ENCODE assay signal across 7 cellular contexts in genomic region chr9:127976943-127977871, GRCh38. TPM values are rescaled to one million over a fixed set of nuclear protein-coding genes. Genes with fewer than 3 reads are reported as not detected.
DNase-seq lines count a peak whose midpoint lies in the region; ATAC-seq and TF ChIP-seq lines count a peak whose summit lies in the region.

No MANE protein-coding gene starts in this region.

- H3K9me3 ChIP-seq in GM23248 (ENCODE audit: low read depth): no peaks in the 10 kb centered on the region
- H3K9me3 ChIP-seq in esophagus squamous epithelium: no peaks in the 10 kb centered on the region
- H3K9me3 ChIP-seq in skeletal muscle tissue (ENCODE audit: control insufficient read depth in 3 of 3, low read length in 3 of 3): no peaks in the 10 kb centered on the region

- no peaks in the 10 kb centered on the region for H4K20me1 ChIP-seq in GM23248 (ENCODE audit: insufficient read depth)

- no peak overlapping the region for H2AFZ ChIP-seq in GM23248

- 70 to 87% methylated on average over 7 to 9 of the region's 9 CpGs for WGBS in GM23248 (ENCODE audit: low coverage in 1 of 2, low lambda C conversion rate in 2 of 2, missing lambda C conversion rate in 2 of 2), 2 experiments
- WGBS in esophagus squamous epithelium, 2 donors: 60 to 80% methylated on average over 2 to 7 of the region's 9 CpGs

- no peaks in the 10 kb centered on the region for H3K27me3 ChIP-seq in GM23248 (replicated peaks; ENCODE audit: insufficient read depth)
- no peaks in the 10 kb centered on the region for H3K27me3 ChIP-seq in esophagus squamous epithelium
- H3K27me3 ChIP-seq in skeletal muscle tissue (ENCODE audit: control insufficient read depth in 3 of 3, insufficient read depth in 3 of 3, low read length in 3 of 3): no peaks in the 10 kb centered on the region

- H3F3A ChIP-seq in GM23248 (ENCODE audit: insufficient read depth): peaks cover 13% of the 10 kb centered on the region

- CTCF ChIA-PET in T-cell (lab: Charles Lee): interaction anchor here (0.7 to 2.4 kb wide), 4 partner anchors 22 to 58 kb away, joined by 3 to 10 read pairs (median 5); no protein-coding TSS in a partner anchor

- ATAC-seq in T-cell (replicated peaks in 1 of 4): no peak
- no peak for ATAC-seq in omental fat pad (ENCODE audit: low FRiP score)

- peak overlapping the region; percentile 91 to 97 (median 96) for H3K4me3 Mint-ChIP-seq in T-cell

- peaks cover 45 to 61% (median 58%) of the 10 kb centered on the region in 3 donors for H3K4me1 Mint-ChIP-seq in T-cell

- peak overlapping the region; percentile 88 to 99 for H3K27ac Mint-ChIP-seq in T-cell

- no peaks in the 10 kb centered on the region for H3K9me2 ChIP-seq in GM23248 (ENCODE audit: insufficient read depth)

- intact Hi-C loops in esophagus squamous epithelium (cut with DNase I): no loop called here

- H3K4me3 ChIP-seq in GM23248 (peak overlapping the region; percentile 80), esophagus squamous epithelium (peak overlapping the region; percentile 58 to 98 (median 91)), skeletal muscle tissue (ENCODE audit: low read length in 3 of 3) (peak overlapping the region in 2 of 3 donors; percentile 13 to 29)

- no peak for TF ChIP-seq POLR2A in esophagus squamous epithelium (IDR thresholded peaks at IDR 0.05)

- H3K27ac ChIP-seq in GM23248: peak overlapping the region; percentile 75
- H3K27ac ChIP-seq in esophagus squamous epithelium: peak overlapping the region; percentile 89 to 99 (median 97)
- H3K27ac ChIP-seq in skeletal muscle tissue (ENCODE audit: low read depth, low read length): peak overlapping the region; percentile 5

- in situ Hi-C loops in GM23248 (cut with MboI): no loop called here

- H3K4me1 ChIP-seq in GM23248 (ENCODE audit: insufficient read depth) (peaks cover 47% of the 10 kb centered on the region), esophagus squamous epithelium (peaks cover 70 to 89% (median 79%) of the 10 kb centered on the region in 3 donors), skeletal muscle tissue (ENCODE audit: control insufficient read depth in 3 of 3, insufficient read depth in 3 of 3, low read length in 3 of 3) (peaks cover 83 to 86% (median 85%) of the 10 kb centered on the region in 3 donors)

- TF ChIP-seq CTCF in esophagus squamous epithelium (IDR thresholded peaks at IDR 0.05) (no peak), omental fat pad (IDR thresholded peaks at IDR 0.05) (no peak)

- H3K9me3 Mint-ChIP-seq in T-cell: no peaks in the 10 kb centered on the region

- DNase-seq in GM23248: no peak
- DNase-seq in T-cell: peak in 1 of 34 experiments; percentile 38
- no peak for DNase-seq in esophagus squamous epithelium (lab: John Stamatoyannopoulos, UW)
- no peak for DNase-seq in omental fat pad (ENCODE audit: low spot score)
- no peak for DNase-seq in NCI-H69 (lab: John Stamatoyannopoulos, UW)
- DNase-seq in T1000 (lab: John Stamatoyannopoulos, UW): no peak

- peaks cover 48% of the 10 kb centered on the region for H3K36me3 Mint-ChIP-seq in T-cell

- POLR2A ChIA-PET in T-cell (lab: Charles Lee): interaction anchor here in 1 of 2 donors (0.6 to 0.9 kb wide), 2 partner anchors 22 to 53 kb away, joined by 3 to 4 read pairs; no protein-coding TSS in a partner anchor

- H3K36me3 ChIP-seq in GM23248 (ENCODE audit: low read depth) (no peaks in the 10 kb centered on the region), esophagus squamous epithelium (no peaks in the 10 kb centered on the region), skeletal muscle tissue (ENCODE audit: control insufficient read depth in 3 of 3, insufficient read depth in 3 of 3, low read length in 3 of 3) (no peaks in the 10 kb centered on the region)

- peak overlapping the region; percentile 89 for H3K9ac ChIP-seq in GM23248
- H3K9ac ChIP-seq in skeletal muscle tissue (ENCODE audit: low read depth in 1 of 3, low read length in 3 of 3): peak overlapping the region in 1 of 3 donors; percentile 68

- no peaks in the 10 kb centered on the region for H3K27me3 Mint-ChIP-seq in T-cell

- peaks cover 79% of the 10 kb centered on the region for H3K79me2 ChIP-seq in GM23248 (ENCODE audit: insufficient read depth)

- H3K4me2 ChIP-seq in GM23248 (ENCODE audit: unreplicated experiment): peak overlapping the region; percentile 84

RNA-seq across cellular contexts. Expression of gene EEIG1, which starts 3.6 kb away (rescaled TPM):
- total RNA-seq in GM23248 (2014; rRNA removed; shearing (Covaris generic)): 6.1 and 29.6 TPM in 2 replicates
- 8.9 and 9.3 TPM in 2 replicates for polyA plus RNA-seq in GM23248 (2016; fragmentation: Nextera tagmentation; extraction: Ambion mirVana)
- total RNA-seq in T-cell (100 to 1,000 TPM; 351 to 746 (median 698) TPM), esophagus squamous epithelium (10 to 100 TPM; 16.9 to 65.0 (median 24.0) TPM), skeletal muscle tissue (8.9 TPM), omental fat pad (1 to 10 TPM; 4.8 to 9.0 (median 7.1) TPM)

RNA-seq across cellular contexts. Expression of gene DPM2, which starts 39.6 kb away (rescaled TPM):
- total RNA-seq in GM23248 (2014; rRNA removed; shearing (Covaris generic)): 27.0 and 33.3 TPM in 2 replicates
- polyA plus RNA-seq in GM23248 (2016; fragmentation: Nextera tagmentation; extraction: Ambion mirVana): 62.8 and 66.5 TPM in 2 replicates
- total RNA-seq in T-cell (10 to 100 TPM; 32.3 to 66.5 (median 60.5) TPM), esophagus squamous epithelium (10 to 100 TPM; 12.5 to 18.5 (median 15.7) TPM), skeletal muscle tissue (7.3 TPM), omental fat pad (10 to 100 TPM in 3 of 4 donors, 1 to 10 TPM in 1; 8.8 to 18.0 (median 13.5) TPM)

RNA-seq across cellular contexts. Expression of gene PIP5KL1, which starts 46.6 kb away (rescaled TPM):
- 5.5 and 16.6 TPM in 2 replicates for total RNA-seq in GM23248 (2014; rRNA removed; shearing (Covaris generic))
- 8.8 and 9.4 TPM in 2 replicates for polyA plus RNA-seq in GM23248 (2016; fragmentation: Nextera tagmentation; extraction: Ambion mirVana)
- total RNA-seq in T-cell (1 to 10 TPM in 4 of 5 donors, under 1 TPM in 1; 0.99 to 5.6 (median 2.6) TPM), esophagus squamous epithelium (1 to 10 TPM in 3 of 4 donors, not detected in 1; 3.1 to 4.6 (median 3.6) TPM), skeletal muscle tissue (not detected), omental fat pad (1 to 10 TPM in 3 of 4 donors, under 1 TPM in 1; 0.82 to 3.0 (median 1.3) TPM)

Comparison
In these comparisons a context has a peak if more than half of its experiments do, and no peak if none do; other contexts are left out.
1. H3K27ac ChIP-seq: peak in every context shown above with its lines; median percentile 97 in esophagus squamous epithelium; 75 in GM23248; 5 in skeletal muscle tissue.
2. H3K4me3 ChIP-seq: peak in every context shown above with its lines; median percentile 91 in esophagus squamous epithelium; 80 in GM23248; 21 in skeletal muscle tissue.
3. RNA of gene EEIG1, which starts 3.6 kb away (total RNA-seq): 351 to 746 TPM in T-cell; 16.9 to 65.0 TPM in esophagus squamous epithelium, 8.9 TPM in skeletal muscle tissue (single experiment), 4.8 to 9.0 TPM in omental fat pad and 6.1 to 29.6 TPM in GM23248; every median in the first group is over 4 times any median in the second.